In genomic region chr5:96283589-96283988, GRCh38 we compare ENCODE assay signal across 1 cellular context.
TF ChIP-seq lines count a peak whose summit lies in the region.

No MANE protein-coding gene starts in this region.

TF ChIP-seq in GM23338, 12 proteins besides CTCF, POLR2A, EP300 and RAD21:
- TF ChIP-seq REST (IDR thresholded peaks at IDR 0.05; ENCODE audit: unreplicated experiment) = no peak
- no peak for TF ChIP-seq STAT1 (IDR thresholded peaks at IDR 0.05; ENCODE audit: unreplicated experiment)
- TF ChIP-seq POLR2AphosphoS5 (IDR thresholded peaks at IDR 0.05; ENCODE audit: low read depth) = no peak
- no peak for TF ChIP-seq ZNF462 (CRISPR knock-in tag; IDR thresholded peaks at IDR 0.05)
- no peak for TF ChIP-seq ZNF331 (CRISPR knock-in tag; IDR thresholded peaks at IDR 0.05; ENCODE audit: low read depth)
- TF ChIP-seq ETS1 (IDR thresholded peaks at IDR 0.05) = no peak
TF ChIP-seq in GM23338: peak in this region for 0.
